8 cellular contexts compared by ENCODE assay signal in the genomic region with DNA sequence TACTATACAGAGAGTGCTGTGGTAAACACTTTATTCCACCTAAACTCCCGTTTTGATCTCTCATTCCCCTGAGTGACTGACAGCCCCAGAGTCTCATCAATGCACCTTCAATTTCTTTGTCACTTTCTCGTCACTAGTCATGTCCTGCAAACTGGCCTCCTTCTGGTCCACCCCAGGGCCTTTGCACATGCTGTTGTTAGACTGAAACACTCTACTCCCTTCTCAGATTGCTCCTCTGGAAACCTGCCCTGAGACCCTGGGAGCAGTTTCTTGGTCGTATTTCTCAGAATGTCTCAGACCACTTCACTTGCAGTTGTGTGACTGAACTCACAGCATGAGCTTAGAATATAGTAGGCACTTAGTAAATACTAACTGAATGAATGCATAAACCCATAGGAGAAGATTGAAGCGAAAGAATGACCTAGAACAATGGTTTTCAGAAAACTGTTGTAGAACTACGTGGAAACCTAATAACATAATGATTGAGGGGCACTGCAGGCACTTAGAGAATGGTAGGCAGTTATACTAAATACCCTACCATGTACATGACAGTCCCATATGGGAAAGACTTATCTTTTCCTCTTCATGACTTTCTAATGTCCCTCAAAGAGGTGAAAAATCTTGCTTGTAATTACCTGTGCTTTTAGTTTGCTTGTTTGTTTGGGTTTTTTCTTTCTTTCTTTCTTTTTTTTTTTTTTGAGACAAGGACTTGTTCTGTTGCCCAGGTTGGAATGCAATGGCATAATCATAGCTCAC.
"Had no signal": no experiment of that assay in that cellular context is flagged by ENCODE, and none has a peak within 500 bp of the region (broad histone marks: within the 10 kb centered on the region; RNA-seq: fewer than 3 reads in every experiment).

No MANE protein-coding gene starts in this region.

- H3K4me3 ChIP-seq: GM12878 had no signal

- FAIRE-seq: G401.6, GM12878, GM12891, GM12892, GM18507, GM19239 had no signal

- ATAC-seq: GM12878 had no signal

- DNase-seq: GDM1, GF-D8 had no signal
